In genomic region chr1:80363689-80364475, GRCh38 we compare ENCODE assay signal across 22 cellular contexts.
"Had no signal": no experiment of that assay in that cellular context is flagged by ENCODE, and none has a peak within 500 bp of the region (broad histone marks: within the 10 kb centered on the region; RNA-seq: fewer than 3 reads in every experiment).

No MANE protein-coding gene starts in this region.

- H3K4me1 ChIP-seq: esophagus squamous epithelium, left ventricle myocardium inferior, neural progenitor cell, right atrium auricular region, thyroid gland had no signal

- H3K27me3 ChIP-seq: brain microvascular endothelial cell, esophagus squamous epithelium, neural progenitor cell, right atrium auricular region, thyroid gland had no signal

- H3K36me3 ChIP-seq: brain microvascular endothelial cell, esophagus squamous epithelium, left ventricle myocardium inferior, neural progenitor cell, right atrium auricular region, thyroid gland had no signal

- H3K27ac ChIP-seq: brain microvascular endothelial cell, esophagus squamous epithelium, left ventricle myocardium inferior, neural progenitor cell, right atrium auricular region, thyroid gland had no signal

- H3K9me3 ChIP-seq: esophagus squamous epithelium, left ventricle myocardium inferior, mucosa of descending colon, thyroid gland had no signal

- H3K4me2 ChIP-seq: neural progenitor cell had no signal

- H3K4me3 ChIP-seq: esophagus squamous epithelium, left ventricle myocardium inferior, mucosa of descending colon, neural progenitor cell, right atrium auricular region, thyroid gland had no signal

- H3K9ac ChIP-seq: neural progenitor cell had no signal

- DNase-seq: activated CD4-positive, alpha-beta T cell treated with anti-CD3 and anti-CD28 coated beads, Interleukin-2, amount 50 U/mL, for 1 hour; activated CD4-positive, CD25-positive, alpha-beta regulatory T cell treated with anti-CD3 and anti-CD28 coated beads, Interleukin-2, amount 50 U/mL, for 72 hours; activated CD8-positive, alpha-beta memory T cell treated with anti-CD3 and anti-CD28 coated beads, Interleukin-2, amount 50 U/mL, for 4 hours; activated naive CD4-positive, alpha-beta T cell treated with anti-CD3 and anti-CD28 coated beads for 36 hours; activated T-cell treated with anti-CD3 and anti-CD28 coated beads, Interleukin-2, amount 50 U/mL, for 4 hours; anterior cingulate cortex; brain microvascular endothelial cell; cortex of kidney; effector CD4-positive, alpha-beta T cell; esophagus squamous epithelium; glutamatergic neuron; kidney; left ventricle myocardium inferior; mucosa of descending colon; naive B cell; stimulated activated CD4-positive, alpha-beta T cell treated with anti-CD3 and anti-CD28 coated beads, Interleukin-12 subunit alpha, Interleukin-12 subunit beta, amount 100 ng/mL, for 4 hours; stimulated activated CD4-positive, alpha-beta T cell treated with anti-CD3 and anti-CD28 coated beads, Interleukin-1b, Interleukin-23, amount 100 ng/mL, for 48 hours; stimulated activated naive CD4-positive, alpha-beta T cell treated with Interleukin-2 at 50 U/mL for 16 hours; thyroid gland had no signal

- FAIRE-seq: urothelium cell line had no signal
